ENCODE assay signal across 8 cellular contexts in the genomic region with DNA sequence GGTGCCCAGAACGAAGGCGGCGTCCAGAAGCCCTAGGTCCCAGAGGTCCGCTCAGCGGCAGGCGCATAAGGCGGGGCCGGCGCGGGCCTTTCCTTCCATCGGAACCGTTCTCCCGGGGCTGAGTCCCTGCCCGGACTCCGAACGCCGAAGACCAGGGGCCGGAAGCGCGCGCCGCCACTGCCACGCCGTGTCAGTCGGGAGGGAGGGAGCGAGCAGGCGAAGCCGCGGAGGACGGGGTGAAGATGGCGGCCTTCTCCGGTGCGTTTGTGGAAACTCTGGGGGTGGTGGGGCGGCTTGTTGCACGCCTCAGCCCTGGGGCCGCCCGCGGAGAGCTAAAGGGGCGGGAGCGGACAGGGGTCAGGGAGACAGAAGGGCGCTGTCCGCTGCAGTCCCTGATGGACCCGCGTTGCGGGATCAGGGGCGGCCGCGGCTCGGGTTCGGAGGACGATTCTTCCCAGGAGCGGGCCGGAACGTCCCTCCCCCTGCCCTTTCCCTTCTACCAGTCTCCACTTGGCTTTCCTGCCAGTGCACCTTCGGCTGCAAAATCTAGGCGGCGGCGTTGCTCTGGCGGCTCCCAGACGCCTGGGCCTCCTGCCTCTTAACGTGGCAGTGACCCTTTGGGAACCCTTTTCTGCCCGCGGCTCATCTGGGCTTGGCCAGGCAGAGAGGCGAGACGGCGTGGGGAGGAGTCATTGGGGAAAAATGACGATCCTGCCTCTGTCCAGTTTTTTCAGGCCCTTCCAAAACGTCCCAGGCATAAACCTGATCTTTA. TPM values are rescaled to one million over a fixed set of nuclear protein-coding genes. Genes with fewer than 3 reads are reported as not detected.
A peak's percentile ranks its signal among the peaks of the same experiment; 100 is the strongest.
DNase-seq lines count a peak whose midpoint lies in the region; ATAC-seq and TF ChIP-seq lines count a peak whose summit lies in the region.

A gene (plus strand): TSS at position 177 of the 772 bp plus-strand sequence. CDS start 66 bp downstream, at position 243.

- dilution Hi-C loops in mammary epithelial cell (cut with HindIII; ENCODE audit: low sequenced_read_pairs): no loop called here

- peaks cover 20% of the 10 kb centered on the region for H3K36me3 ChIP-seq in A673 (ENCODE audit: insufficient read depth, low read length, poor library complexity, severe bottlenecking)
- peaks cover 13% of the 10 kb centered on the region for H3K36me3 ChIP-seq in mammary epithelial cell (ENCODE audit: insufficient read depth, low read length)
- peaks cover 9% of the 10 kb centered on the region for H3K36me3 ChIP-seq in smooth muscle cell (ENCODE audit: low read depth)

- intact Hi-C loops in A673 (cut with micrococcal nuclease; ENCODE audit: unreplicated experiment): loop anchor here (2.0 kb wide), 1 partner anchor 31 kb away; a partner anchor contains a TSS
- intact Hi-C loops in mammary epithelial cell (cut with micrococcal nuclease): loop anchor here (1.0 to 2.0 kb wide), 2 partner anchors 31 to 959 kb away; a partner anchor contains a TSS

- BruUV-seq in A673 (replicated peaks; lab: Mats Ljungman, UMichigan): TSS peak; percentile 56
- TSS peak; percentile 30 for BruUV-seq in mammary epithelial cell (replicated peaks; lab: Mats Ljungman, UMichigan)

- H3K27ac ChIP-seq in A673 (ENCODE audit: low read depth, low read length, poor library complexity, severe bottlenecking) (peak within 1 kb of the TSS; percentile 90), mammary epithelial cell (ENCODE audit: insufficient read depth, low read depth, low read length) (peak within 1 kb of the TSS; percentile 79), smooth muscle cell (ENCODE audit: low read depth) (peak within 1 kb of the TSS; percentile 78)

- H3K9me3 ChIP-seq in A673 (ENCODE audit: low read depth, low read length, poor library complexity, severe bottlenecking) (no peaks in the 10 kb centered on the region), mammary epithelial cell (replicated peaks; ENCODE audit: insufficient read depth, low read length) (no peaks in the 10 kb centered on the region), smooth muscle cell (replicated peaks; ENCODE audit: low read depth) (no peaks in the 10 kb centered on the region)

- H4K20me1 ChIP-seq in mammary epithelial cell (ENCODE audit: insufficient read depth, low read length): no peaks in the 10 kb centered on the region
- peaks cover 40% of the 10 kb centered on the region for H4K20me1 ChIP-seq in smooth muscle cell (ENCODE audit: low read depth)

- 0% methylated on average over 4 of the region's 68 CpGs for WGBS in mammary epithelial cell (ENCODE audit: low coverage, missing lambda C conversion rate)
- WGBS in smooth muscle cell (ENCODE audit: low lambda C conversion rate): 1% methylated on average over 63 of the region's 68 CpGs

- H3K79me2 ChIP-seq in mammary epithelial cell (ENCODE audit: insufficient read depth, low read length) (peaks cover 51% of the 10 kb centered on the region), smooth muscle cell (ENCODE audit: low read depth) (peaks cover 36% of the 10 kb centered on the region)

- H3F3A ChIP-seq in smooth muscle cell (ENCODE audit: low read depth): no peaks in the 10 kb centered on the region

- H3K4me3 ChIP-seq in A673 (ENCODE audit: low read depth, low read length, poor library complexity, severe bottlenecking): peak within 1 kb of the TSS; percentile 84
- H3K4me3 ChIP-seq in WI38 (ENCODE audit: low read depth, low read length): peak within 1 kb of the TSS; percentile 67
- peak within 1 kb of the TSS; percentile 87 to 95 (median 87) for H3K4me3 ChIP-seq in mammary epithelial cell (replicated peaks in 1 of 3; ENCODE audit: insufficient read depth in 1 of 3, low read depth in 2 of 3, low read length in 3 of 3)
- H3K4me3 ChIP-seq in smooth muscle cell: peak within 1 kb of the TSS; percentile 93

- H3K9ac ChIP-seq in mammary epithelial cell (ENCODE audit: insufficient read depth, low read length): peak within 1 kb of the TSS; percentile 94
- peak within 1 kb of the TSS; percentile 86 for H3K9ac ChIP-seq in smooth muscle cell (ENCODE audit: low read depth)

- H3K27me3 ChIP-seq in A673 (replicated peaks; ENCODE audit: insufficient read depth, low read depth, low read length, poor library complexity): no peaks in the 10 kb centered on the region
- H3K27me3 ChIP-seq in mammary epithelial cell (ENCODE audit: insufficient read depth, low read length): no peaks in the 10 kb centered on the region
- no peaks in the 10 kb centered on the region for H3K27me3 ChIP-seq in smooth muscle cell (ENCODE audit: low read depth)

- H3K4me1 ChIP-seq in A673 (ENCODE audit: insufficient read depth, low read length, poor library complexity, severe bottlenecking): peaks cover 5% of the 10 kb centered on the region
- peaks cover 6% of the 10 kb centered on the region for H3K4me1 ChIP-seq in mammary epithelial cell (ENCODE audit: insufficient read depth, low read length)
- H3K4me1 ChIP-seq in smooth muscle cell (ENCODE audit: low read depth): peaks cover 17% of the 10 kb centered on the region

- H3K4me2 ChIP-seq in mammary epithelial cell (ENCODE audit: insufficient read depth, low read depth, low read length): peak within 1 kb of the TSS; percentile 81
- peak within 1 kb of the TSS; percentile 97 for H3K4me2 ChIP-seq in smooth muscle cell

- POLR2A ChIA-PET in A673 (lab: Charles Lee; ENCODE audit: low non-redundant PET): no interaction called here

- ATAC-seq in GM18861 (IDR thresholded peaks at IDR 0.05; ENCODE audit: unreplicated experiment) (peak; percentile 93), HG03095 (IDR thresholded peaks at IDR 0.05; ENCODE audit: unreplicated experiment) (peak; percentile 95)

- CTCF ChIA-PET in A673 (lab: Charles Lee) (interaction anchor here (1.0 kb wide), 1 partner anchor 15 kb away, joined by 3 read pairs; no protein-coding TSS in a partner anchor), mammary epithelial cell (lab: Charles Lee; ENCODE audit: low non-redundant PET) (no interaction called here)

- in situ Hi-C loops in mammary epithelial cell (cut with MboI; ENCODE audit: low sequenced_read_pairs in 2 of 2): loop anchor here in 1 of 2 donors (25.0 kb wide), 1 partner anchor 405 kb away; no protein-coding TSS in a partner anchor

- DNase-seq in A673 (ENCODE audit: low spot score): peak; percentile 89
- DNase-seq in NCI-H2171 (lab: John Stamatoyannopoulos, UW): peak; percentile 95
- peak; percentile 84 for DNase-seq in mammary epithelial cell
- peak; percentile 90 for DNase-seq in iPS-NIHi7 (ENCODE audit: extremely low spot score)
- DNase-seq in smooth muscle cell (lab: John Stamatoyannopoulos, UW; ENCODE audit: unreplicated experiment): peak; percentile 68

- TF ChIP-seq CTCF in A673 (conservative IDR thresholded peaks at IDR 0.05; ENCODE audit: low read depth, low read length) (0 out of 2 replicates have a peak, but pooled peaks have one; percentile 20), WI38 (IDR thresholded peaks at IDR 0.05; ENCODE audit: low read depth, low read length) (no peak), mammary epithelial cell (conservative IDR thresholded peaks at IDR 0.05 in 1 of 2, IDR thresholded peaks at IDR 0.05 in 1 of 2; ENCODE audit: extremely low read depth in 1 of 2, insufficient read depth in 1 of 2, low read depth in 1 of 2, low read length in 2 of 2) (no peak), smooth muscle cell (IDR thresholded peaks at IDR 0.05; ENCODE audit: borderline replicate concordance, insufficient read depth, poor library complexity, severe bottlenecking) (no peak)

- H2AFZ ChIP-seq in mammary epithelial cell (ENCODE audit: low read depth, low read length) (peak within 1 kb of the TSS; percentile 96), smooth muscle cell (ENCODE audit: low read depth) (peak within 1 kb of the TSS; percentile 95)

RNA-seq across cellular contexts. Expression of the gene that starts here (rescaled TPM):
- 152 and 154 TPM in 2 replicates for total RNA-seq in A673 (2021)
- total RNA-seq in mammary epithelial cell: 100 to 1,000 TPM in 1 of 2 donors, 10 to 100 TPM in 1; 47.2 to 107 TPM
- polyA plus RNA-seq in mammary epithelial cell: 71.0 TPM
- 51.1 TPM for polyA minus RNA-seq in mammary epithelial cell
- 71.3 and 79.2 TPM in 2 replicates for total RNA-seq in smooth muscle cell
- 78.7 and 80.0 TPM in 2 replicates for polyA plus RNA-seq in smooth muscle cell

Comparison
In these comparisons a context has a peak if more than half of its experiments do, and no peak if none do; other contexts are left out.
1. Peak in every context shown above with its lines: DNase-seq, ATAC-seq, H3K4me3 ChIP-seq and H3K27ac ChIP-seq.